17 cellular contexts compared by ENCODE assay signal in genomic region chr6:147586044-147586443, GRCh38.
A peak's percentile ranks its signal among the peaks of the same experiment; 100 is the strongest.
DNase-seq lines count a peak whose midpoint lies in the region; ATAC-seq and TF ChIP-seq lines count a peak whose summit lies in the region.
"Had no signal": no experiment of that assay in that cellular context is flagged by ENCODE, and none has a peak within 500 bp of the region (broad histone marks: within the 10 kb centered on the region; RNA-seq: fewer than 3 reads in every experiment).

No MANE protein-coding gene starts in this region.

- H3K4me1 ChIP-seq in endocrine pancreas (ENCODE audit: control insufficient read depth, insufficient read depth, low read length) (peaks cover 5% of the 10 kb centered on the region), Peyer's patch (no peaks in the 10 kb centered on the region)
- H3K4me1 ChIP-seq: uterus had no signal

- TF ChIP-seq CTCF in Peyer's patch (IDR thresholded peaks at IDR 0.05): no peak

- H3K27ac ChIP-seq in Peyer's patch: no peak overlapping the region
- H3K27ac ChIP-seq: uterus had no signal

- no peaks in the 10 kb centered on the region for H3K27me3 ChIP-seq in endocrine pancreas (ENCODE audit: control insufficient read depth, insufficient read depth, low read length)
- no peaks in the 10 kb centered on the region for H3K27me3 ChIP-seq in Peyer's patch
- H3K27me3 ChIP-seq: uterus had no signal

- H3K36me3 ChIP-seq in endocrine pancreas (ENCODE audit: control insufficient read depth, insufficient read depth, low read length): no peaks in the 10 kb centered on the region
- H3K36me3 ChIP-seq in Peyer's patch: no peaks in the 10 kb centered on the region
- H3K36me3 ChIP-seq: uterus had no signal

- no peak overlapping the region for H3K4me3 Mint-ChIP-seq in stimulated activated memory B cell treated with anti-CD40 and anti-IgM and Interleukin-4, amounts not matched to agents 10 μg/mL and 1 μg/mL and 100 μg/mL, for 72 hours
- H3K4me3 Mint-ChIP-seq: activated CD8-positive, alpha-beta T cell treated with anti-CD3 and anti-CD28 coated beads for 36 hours; central memory CD8-positive, alpha-beta T cell had no signal

- H3K27me3 Mint-ChIP-seq in stimulated activated memory B cell treated with anti-CD40 and anti-IgM and Interleukin-4, amounts not matched to agents 10 μg/mL and 1 μg/mL and 100 μg/mL, for 72 hours: peaks cover 4% of the 10 kb centered on the region
- H3K27me3 Mint-ChIP-seq: central memory CD8-positive, alpha-beta T cell; progenitor cell of endocrine pancreas had no signal

- peaks cover 7% of the 10 kb centered on the region for H3K9me3 Mint-ChIP-seq in stimulated activated memory B cell treated with anti-CD40 and anti-IgM and Interleukin-4, amounts not matched to agents 10 μg/mL and 1 μg/mL and 100 μg/mL, for 72 hours
- H3K9me3 Mint-ChIP-seq: activated CD8-positive, alpha-beta T cell treated with anti-CD3 and anti-CD28 coated beads for 36 hours had no signal

- peak; percentile 90 for ATAC-seq in left lobe of liver
- no peak for ATAC-seq in stimulated activated memory B cell treated with anti-CD40 and anti-IgM and Interleukin-4, amounts not matched to agents 10 μg/mL and 1 μg/mL and 100 μg/mL, for 72 hours
- ATAC-seq: activated CD8-positive, alpha-beta T cell treated with anti-CD3 and anti-CD28 coated beads for 36 hours had no signal

- no peaks in the 10 kb centered on the region for H3K9me3 ChIP-seq in endocrine pancreas (ENCODE audit: control insufficient read depth, low read length)
- H3K9me3 ChIP-seq in Peyer's patch: no peaks in the 10 kb centered on the region
- H3K9me3 ChIP-seq: uterus had no signal

- H3K9ac ChIP-seq in endocrine pancreas (ENCODE audit: control insufficient read depth, insufficient read depth, low read length): no peak overlapping the region

- peak; percentile 54 for DNase-seq in EH (ENCODE audit: low read depth)
- DNase-seq in NCI-H2171 treated with DMSO at 0.1 percent for 48 hours (lab: John Stamatoyannopoulos, UW): peak; percentile 51
- peak; percentile 78 for DNase-seq in left lobe of liver (ENCODE audit: low spot score)
- no peak for DNase-seq in Peyer's patch
- DNase-seq in NCI-H2196 treated with DMSO at 0.1 percent for 48 hours (lab: John Stamatoyannopoulos, UW; ENCODE audit: unreplicated experiment): no peak
- no peak for DNase-seq in effector CD8-positive, alpha-beta T cell (lab: John Stamatoyannopoulos, UW)
- DNase-seq: activated CD8-positive, alpha-beta T cell treated with anti-CD3 and anti-CD28 coated beads for 36 hours; activated gamma-delta T cell; DMS79 treated with DMSO at 0.1 percent for 48 hours; NCI-H774; stimulated activated CD4-positive, alpha-beta T cell treated with anti-CD3 and anti-CD28 coated beads, Interleukin-2, amount 100 ng/mL, for 24 hours; T1000 had no signal

- H3K4me3 ChIP-seq in endocrine pancreas (ENCODE audit: control insufficient read depth, insufficient read depth, low read length) (peak overlapping the region; percentile 2), Peyer's patch (no peak overlapping the region)
- H3K4me3 ChIP-seq: uterus had no signal

- no peaks in the 10 kb centered on the region for H3K4me1 Mint-ChIP-seq in stimulated activated memory B cell treated with anti-CD40 and anti-IgM and Interleukin-4, amounts not matched to agents 10 μg/mL and 1 μg/mL and 100 μg/mL, for 72 hours
- H3K4me1 Mint-ChIP-seq: central memory CD8-positive, alpha-beta T cell had no signal

- no peak for TF ChIP-seq POLR2A in Peyer's patch (IDR thresholded peaks at IDR 0.05)

- H3K27ac Mint-ChIP-seq in stimulated activated memory B cell treated with anti-CD40 and anti-IgM and Interleukin-4, amounts not matched to agents 10 μg/mL and 1 μg/mL and 100 μg/mL, for 72 hours: no peak overlapping the region
- H3K27ac Mint-ChIP-seq: activated CD8-positive, alpha-beta T cell treated with anti-CD3 and anti-CD28 coated beads for 36 hours; progenitor cell of endocrine pancreas had no signal

- no peaks in the 10 kb centered on the region for H3K36me3 Mint-ChIP-seq in stimulated activated memory B cell treated with anti-CD40 and anti-IgM and Interleukin-4, amounts not matched to agents 10 μg/mL and 1 μg/mL and 100 μg/mL, for 72 hours

Comparison
In these comparisons a context has a peak if more than half of its experiments do, and no peak if none do; other contexts are left out.
1. DNase-seq: peak in EH (single experiment), NCI-H2171 treated with DMSO at 0.1 percent for 48 hours (single experiment) and left lobe of liver (single experiment); none in Peyer's patch (0 of 3), NCI-H2196 treated with DMSO at 0.1 percent for 48 hours (single experiment) and effector CD8-positive, alpha-beta T cell (single experiment).